Comparison of ENCODE assay signal across 26 cellular contexts in the genomic region with DNA sequence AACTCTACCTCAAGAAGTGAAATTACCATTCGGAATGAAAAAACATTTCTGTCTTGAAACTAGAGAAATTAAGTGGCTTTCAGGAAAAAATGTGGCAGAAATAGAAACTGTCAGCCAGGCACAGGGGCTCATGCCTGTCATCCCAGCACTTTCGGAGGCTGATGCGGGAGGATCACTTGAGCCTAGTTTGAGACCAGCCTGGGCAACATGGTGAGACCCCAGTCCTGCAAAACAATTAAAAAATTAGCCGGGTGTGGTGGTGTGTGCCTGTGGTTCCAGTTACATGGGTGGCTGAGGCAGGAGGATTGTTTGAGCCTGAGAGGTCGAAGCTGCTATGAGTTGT.
"Had no signal": no experiment of that assay in that cellular context is flagged by ENCODE, and none has a peak within 500 bp of the region (broad histone marks: within the 10 kb centered on the region; RNA-seq: fewer than 3 reads in every experiment).

No MANE protein-coding gene starts in this region.

- H3K4me1 Mint-ChIP-seq: immature natural killer cell had no signal

- H3K9me3 ChIP-seq: ascending aorta, heart left ventricle, ovary, right atrium auricular region, upper lobe of left lung had no signal

- DNase-seq: activated CD4-positive, alpha-beta T cell treated with anti-CD3 and anti-CD28 coated beads for 4 hours; activated CD8-positive, alpha-beta memory T cell treated with anti-CD3 and anti-CD28 coated beads for 24 hours; activated gamma-delta T cell; activated naive CD4-positive, alpha-beta T cell treated with anti-CD3 and anti-CD28 coated beads, Interleukin-2, amount 10 ng/mL, durations not matched to agents 7 days and 5 days; activated naive CD8-positive, alpha-beta T cell treated with anti-CD3 and anti-CD28 coated beads, Interleukin-2, amount 10 ng/mL, durations not matched to agents 7 days and 5 days; brain microvascular endothelial cell; caudate nucleus; endodermal cell; foreskin keratinocyte; heart left ventricle; hypothalamus; immature natural killer cell; kidney; left colon; midbrain; naive thymus-derived CD4-positive, alpha-beta T cell; ovary; stimulated activated CD4-positive, alpha-beta T cell treated with anti-CD3 and anti-CD28 coated beads, Interleukin-2, amount 100 ng/mL, for 48 hours; T-helper 1 cell had no signal

- H3K4me3 Mint-ChIP-seq: activated naive CD4-positive, alpha-beta T cell treated with anti-CD3 and anti-CD28 coated beads, Interleukin-2, amount 10 ng/mL, durations not matched to agents 7 days and 5 days; activated naive CD8-positive, alpha-beta T cell treated with anti-CD3 and anti-CD28 coated beads, Interleukin-2, amount 10 ng/mL, durations not matched to agents 7 days and 5 days; dendritic cell treated with granulocyte-macrophage colony-stimulating factor and Interleukin-4, amounts not matched to agents 40 ng/mL and 50 ng/mL, for 4 days; endodermal cell; immature natural killer cell; naive thymus-derived CD4-positive, alpha-beta T cell; stimulated activated naive CD8-positive, alpha-beta T cell treated with anti-CD3 and anti-CD28 coated beads, Interleukin-15, Interleukin-2, amounts not matched to agents 100 ng/mL and 50 ng/mL, for 24 hours; T-helper 2 cell treated with Interferon-gamma antibody and Interleukin-4, amounts not matched to agents 5 μg/mL and 100 μg/mL, for 36 hours had no signal

- H3K9me3 Mint-ChIP-seq: activated naive CD4-positive, alpha-beta T cell treated with anti-CD3 and anti-CD28 coated beads, Interleukin-2, amount 10 ng/mL, durations not matched to agents 7 days and 5 days; activated naive CD8-positive, alpha-beta T cell treated with anti-CD3 and anti-CD28 coated beads, Interleukin-2, amount 10 ng/mL, durations not matched to agents 7 days and 5 days; dendritic cell treated with granulocyte-macrophage colony-stimulating factor and Interleukin-4, amounts not matched to agents 40 ng/mL and 50 ng/mL, for 4 days; endodermal cell; immature natural killer cell; naive thymus-derived CD4-positive, alpha-beta T cell; stimulated activated naive CD8-positive, alpha-beta T cell treated with anti-CD3 and anti-CD28 coated beads, Interleukin-15, Interleukin-2, amounts not matched to agents 100 ng/mL and 50 ng/mL, for 24 hours; T-helper 2 cell treated with Interferon-gamma antibody and Interleukin-4, amounts not matched to agents 5 μg/mL and 100 μg/mL, for 36 hours had no signal

- H3K36me3 Mint-ChIP-seq: activated naive CD4-positive, alpha-beta T cell treated with anti-CD3 and anti-CD28 coated beads, Interleukin-2, amount 10 ng/mL, durations not matched to agents 7 days and 5 days; activated naive CD8-positive, alpha-beta T cell treated with anti-CD3 and anti-CD28 coated beads, Interleukin-2, amount 10 ng/mL, durations not matched to agents 7 days and 5 days; naive thymus-derived CD4-positive, alpha-beta T cell had no signal

- H3K4me3 ChIP-seq: ascending aorta, heart left ventricle, ovary, right atrium auricular region, upper lobe of left lung had no signal

- H3K36me3 ChIP-seq: ascending aorta, brain microvascular endothelial cell, heart left ventricle, ovary, right atrium auricular region, upper lobe of left lung had no signal

- FAIRE-seq: kidney had no signal

- H3K27me3 Mint-ChIP-seq: stimulated activated naive CD8-positive, alpha-beta T cell treated with anti-CD3 and anti-CD28 coated beads, Interleukin-15, Interleukin-2, amounts not matched to agents 100 ng/mL and 50 ng/mL, for 24 hours had no signal

- H3K27ac Mint-ChIP-seq: activated naive CD4-positive, alpha-beta T cell treated with anti-CD3 and anti-CD28 coated beads, Interleukin-2, amount 10 ng/mL, durations not matched to agents 7 days and 5 days; activated naive CD8-positive, alpha-beta T cell treated with anti-CD3 and anti-CD28 coated beads, Interleukin-2, amount 10 ng/mL, durations not matched to agents 7 days and 5 days; dendritic cell treated with granulocyte-macrophage colony-stimulating factor and Interleukin-4, amounts not matched to agents 40 ng/mL and 50 ng/mL, for 4 days; endodermal cell; immature natural killer cell; stimulated activated naive CD8-positive, alpha-beta T cell treated with anti-CD3 and anti-CD28 coated beads, Interleukin-15, Interleukin-2, amounts not matched to agents 100 ng/mL and 50 ng/mL, for 24 hours; T-helper 2 cell treated with Interferon-gamma antibody and Interleukin-4, amounts not matched to agents 5 μg/mL and 100 μg/mL, for 36 hours had no signal

- H3K27ac ChIP-seq: ascending aorta, brain microvascular endothelial cell, foreskin keratinocyte, heart left ventricle, ovary, right atrium auricular region, upper lobe of left lung had no signal

- H3K27me3 ChIP-seq: ascending aorta, brain microvascular endothelial cell, foreskin keratinocyte, heart left ventricle, ovary, right atrium auricular region, upper lobe of left lung had no signal

- H3K4me1 ChIP-seq: ascending aorta, foreskin keratinocyte, right atrium auricular region had no signal

- ATAC-seq: esophagus mucosa; foreskin keratinocyte; heart left ventricle; left colon; naive thymus-derived CD4-positive, alpha-beta T cell had no signal
